ENCODE assay signal across 9 cellular contexts in the genomic region with DNA sequence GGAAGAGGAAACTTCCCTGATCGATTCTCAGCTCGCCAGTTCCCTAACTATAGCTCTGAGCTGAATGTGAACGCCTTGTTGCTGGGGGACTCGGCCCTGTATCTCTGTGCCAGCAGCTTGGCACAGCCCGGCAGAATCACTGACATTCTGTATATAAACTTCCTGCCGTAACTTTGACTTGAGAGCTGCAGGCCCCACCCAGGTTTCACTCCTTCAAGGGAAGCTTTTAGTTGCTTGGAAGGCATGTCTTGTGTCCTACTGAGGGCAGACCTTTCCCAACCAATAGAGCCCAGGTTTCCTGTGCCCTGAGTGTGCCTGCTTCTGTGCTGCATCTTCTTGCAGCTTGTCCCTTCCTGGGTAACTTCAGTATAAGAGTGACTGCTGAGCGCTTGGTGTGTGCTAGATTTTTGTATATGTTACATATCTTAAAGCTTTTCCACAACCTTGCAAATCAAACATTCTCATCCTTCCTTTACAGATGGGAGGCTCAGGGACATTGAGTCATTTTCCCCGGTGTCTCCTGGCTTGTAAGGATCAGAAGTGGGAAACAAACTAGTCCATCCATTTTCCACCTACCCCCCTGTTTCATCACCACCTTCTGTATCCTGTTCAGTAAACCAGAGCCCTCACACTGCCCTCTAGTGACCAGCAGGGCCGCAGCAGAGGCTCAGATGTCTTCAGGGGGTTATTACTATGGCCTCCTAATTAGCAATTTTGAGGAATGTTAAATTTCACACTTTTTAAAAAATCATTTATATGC.
DNase-seq lines count a peak whose midpoint lies in the region; ATAC-seq and TF ChIP-seq lines count a peak whose summit lies in the region.
"Had no signal": no experiment of that assay in that cellular context is flagged by ENCODE, and none has a peak within 500 bp of the region (broad histone marks: within the 10 kb centered on the region; RNA-seq: fewer than 3 reads in every experiment).

No MANE protein-coding gene starts in this region.

- CTCF ChIA-PET in CD4-positive, alpha-beta T cell (lab: Charles Lee), result interaction anchor here (0.7 to 1.9 kb wide), 13 partner anchors 10 to 328 kb away, joined by 3 to 10 read pairs (median 4); no protein-coding TSS in a partner anchor

- ATAC-seq in CD4-positive, alpha-beta T cell (ENCODE audit: poor library complexity), result peak; percentile 75
- ATAC-seq in GM19023 (IDR thresholded peaks at IDR 0.05; ENCODE audit: unreplicated experiment) (peak; percentile 69), HG03432 (IDR thresholded peaks at IDR 0.05; ENCODE audit: unreplicated experiment) (peak; percentile 73)

- H3K27ac ChIP-seq in CD4-positive, alpha-beta T cell (ENCODE audit: low read depth, low read length), result peak overlapping the region; percentile 54
- H3K27ac ChIP-seq in ascending aorta, result no peak overlapping the region
- H3K27ac ChIP-seq: SK-N-MC had no signal

- POLR2A ChIA-PET in CD4-positive, alpha-beta T cell (lab: Charles Lee), result interaction anchor here (0.6 to 3.8 kb wide), 10 partner anchors 13 to 890 kb away, joined by 3 to 22 read pairs (median 6); no protein-coding TSS in a partner anchor

- intact Hi-C loops in CD4-positive, alpha-beta T cell (cut with DNase I, micrococcal nuclease), result loop anchor here (1.0 kb wide), 1 partner anchor 24 kb away; no protein-coding TSS in a partner anchor
- intact Hi-C loops in ascending aorta (cut with DNase I), result no loop called here

- DNase-seq in CD4-positive, alpha-beta T cell, result peak in 8 of 10 experiments; percentile 35 to 59 (median 54)
- peak in 4 of 5 donors; percentile 20 to 69 (median 36) for DNase-seq in T-helper 1 cell
- no peak for DNase-seq in ascending aorta (ENCODE audit: low spot score in 2 of 2)
- DNase-seq in iris pigment epithelial cell (ENCODE audit: low read depth), result peak; percentile 62
- peak; percentile 37 for DNase-seq in stimulated activated CD8-positive, alpha-beta memory T cell treated with anti-CD3 and anti-CD28 coated beads, Interleukin-4, amount 100 ng/mL, for 24 hours (ENCODE audit: low read depth)
- no peak for DNase-seq in NCI-H1092 treated with DMSO at 0.1 percent for 48 hours (lab: John Stamatoyannopoulos, UW)

- H3K27me3 Mint-ChIP-seq in CD4-positive, alpha-beta T cell, result no peaks in the 10 kb centered on the region

- H3K36me3 ChIP-seq in ascending aorta, result no peaks in the 10 kb centered on the region

- H3K4me3 Mint-ChIP-seq in CD4-positive, alpha-beta T cell, result peak overlapping the region; percentile 82

- no peak overlapping the region for H3K4me3 ChIP-seq in ascending aorta
- H3K4me3 ChIP-seq: SK-N-MC had no signal

- no peaks in the 10 kb centered on the region for H3K9me3 Mint-ChIP-seq in CD4-positive, alpha-beta T cell

- no peaks in the 10 kb centered on the region for H3K4me1 ChIP-seq in ascending aorta

- H3K36me3 Mint-ChIP-seq in CD4-positive, alpha-beta T cell (ENCODE audit: low read depth), result no peaks in the 10 kb centered on the region

- H3K27me3 ChIP-seq in CD4-positive, alpha-beta T cell (ENCODE audit: control insufficient read depth, insufficient read depth, low read length), result no peaks in the 10 kb centered on the region
- no peaks in the 10 kb centered on the region for H3K27me3 ChIP-seq in ascending aorta

- H3K4me1 Mint-ChIP-seq in CD4-positive, alpha-beta T cell (ENCODE audit: low read depth), result peaks cover 64% of the 10 kb centered on the region

- H3K27ac Mint-ChIP-seq in CD4-positive, alpha-beta T cell, result peak overlapping the region; percentile 97

- no peaks in the 10 kb centered on the region for H3K9me3 ChIP-seq in CD4-positive, alpha-beta T cell (ENCODE audit: control insufficient read depth, low read length)
- no peaks in the 10 kb centered on the region for H3K9me3 ChIP-seq in ascending aorta

- peak; percentile 78 for TF ChIP-seq CTCF in CD4-positive, alpha-beta T cell (IDR thresholded peaks at IDR 0.05)
- TF ChIP-seq CTCF in ascending aorta (IDR thresholded peaks at IDR 0.05), result peak in 2 of 3 experiments; percentile 27 to 39

Comparison
In these comparisons a context has a peak if more than half of its experiments do, and no peak if none do; other contexts are left out.
1. DNase-seq: peak in CD4-positive, alpha-beta T cell (8 of 10), T-helper 1 cell (4 of 5), iris pigment epithelial cell (single experiment) and stimulated activated CD8-positive, alpha-beta memory T cell treated with anti-CD3 and anti-CD28 coated beads, Interleukin-4, amount 100 ng/mL, for 24 hours (single experiment); none in ascending aorta (0 of 2) and NCI-H1092 treated with DMSO at 0.1 percent for 48 hours (single experiment).
2. Peak in every context shown above with its lines, with median percentiles within 50 percentile points of each other: ATAC-seq.